8 cellular contexts compared by ENCODE assay signal in the genomic region with DNA sequence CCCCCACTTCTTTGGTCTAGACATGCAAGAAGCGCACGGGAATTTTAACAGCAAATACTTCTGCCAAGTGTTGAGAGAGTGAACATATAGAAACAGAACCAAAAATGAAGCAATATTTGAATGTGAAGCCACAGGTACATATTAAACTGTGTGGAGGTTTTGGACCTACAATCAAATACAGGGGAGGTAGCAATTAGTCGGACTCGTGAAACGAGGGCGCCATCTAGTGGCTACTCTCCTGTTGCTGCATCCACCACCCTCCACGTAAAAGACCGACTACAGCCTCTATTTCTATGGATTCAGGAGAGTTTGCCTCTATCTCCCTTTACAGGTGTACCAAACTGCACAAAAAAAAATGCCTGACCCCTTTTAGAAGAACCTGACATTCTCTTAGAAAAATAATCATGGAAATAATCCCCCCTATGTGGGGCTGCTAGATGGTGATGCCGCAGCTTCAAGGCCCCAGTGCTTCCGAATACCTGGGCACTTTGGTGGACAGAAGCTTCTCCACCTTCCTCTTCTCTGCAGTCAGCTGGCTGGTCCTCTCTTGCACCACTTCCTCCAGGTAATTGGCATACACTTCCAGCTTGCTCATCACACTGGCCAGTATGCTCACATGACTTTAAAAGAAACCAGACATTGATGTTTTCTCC. TPM values are rescaled to one million over a fixed set of nuclear protein-coding genes. Genes with fewer than 3 reads are reported as not detected.
DNase-seq lines count a peak whose midpoint lies in the region; ATAC-seq and TF ChIP-seq lines count a peak whose summit lies in the region.

No MANE protein-coding gene starts in this region.

- POLR2A ChIA-PET in naive thymus-derived CD8-positive, alpha-beta T cell (lab: Charles Lee), result interaction anchor here (0.5 kb wide), 1 partner anchor 111 kb away, joined by 4 read pairs; no protein-coding TSS in a partner anchor

- TF ChIP-seq POLR2A in esophagus muscularis mucosa (IDR thresholded peaks at IDR 0.05; ENCODE audit: low read depth), result no peak

- no peaks in the 10 kb centered on the region for H3K9me3 ChIP-seq in esophagus muscularis mucosa

- TF ChIP-seq CTCF in esophagus muscularis mucosa (IDR thresholded peaks at IDR 0.05), result peak; percentile 76 to 90 (median 84)

- TF ChIP-seq EP300 in esophagus muscularis mucosa (IDR thresholded peaks at IDR 0.05), result no peak

- peaks cover 0 to 6% (median 0%) of the 10 kb centered on the region in 4 donors for H3K4me1 ChIP-seq in esophagus muscularis mucosa

- H3K9me3 Mint-ChIP-seq in naive thymus-derived CD8-positive, alpha-beta T cell, result no peaks in the 10 kb centered on the region
- H3K9me3 Mint-ChIP-seq in stimulated activated effector memory CD8-positive, alpha-beta T cell treated with anti-CD3 and anti-CD28 coated beads, Interleukin-12 subunit alpha, Interleukin-12 subunit beta, amount 100 ng/mL, for 72 hours, result no peaks in the 10 kb centered on the region

- no peak overlapping the region for H3K4me3 ChIP-seq in esophagus muscularis mucosa

- ATAC-seq in GM18907 (IDR thresholded peaks at IDR 0.05; ENCODE audit: unreplicated experiment) (peak; percentile 81), HG03432 (IDR thresholded peaks at IDR 0.05; ENCODE audit: unreplicated experiment) (peak; percentile 84)
- ATAC-seq in naive thymus-derived CD8-positive, alpha-beta T cell, result peak; percentile 66 to 80
- ATAC-seq in stimulated activated effector memory CD8-positive, alpha-beta T cell treated with anti-CD3 and anti-CD28 coated beads, Interleukin-12 subunit alpha, Interleukin-12 subunit beta, amount 100 ng/mL, for 72 hours, result peak; percentile 82

- no peaks in the 10 kb centered on the region for H3K36me3 Mint-ChIP-seq in naive thymus-derived CD8-positive, alpha-beta T cell
- no peaks in the 10 kb centered on the region for H3K36me3 Mint-ChIP-seq in stimulated activated effector memory CD8-positive, alpha-beta T cell treated with anti-CD3 and anti-CD28 coated beads, Interleukin-12 subunit alpha, Interleukin-12 subunit beta, amount 100 ng/mL, for 72 hours

- peaks cover 0 to 45% (median 0%) of the 10 kb centered on the region in 4 donors for H3K27me3 ChIP-seq in esophagus muscularis mucosa

- intact Hi-C loops in esophagus muscularis mucosa (cut with DNase I), result no loop called here

- H3K27ac ChIP-seq in esophagus muscularis mucosa (replicated peaks in 1 of 4), result no peak overlapping the region

- H3K36me3 ChIP-seq in esophagus muscularis mucosa, result no peaks in the 10 kb centered on the region

- WGBS in esophagus muscularis mucosa, result 30% methylated on average over 10 of the region's 10 CpGs

- DNase-seq in AG20443 (ENCODE audit: low spot score) (peak; percentile 83), NOMO-1 treated with DMSO at 0.1 percent for 48 hours (lab: John Stamatoyannopoulos, UW; ENCODE audit: unreplicated experiment) (peak; percentile 40), activated T-cell treated with anti-CD3 and anti-CD28 coated beads for 1 hour (ENCODE audit: low read depth) (peak; percentile 74), esophagus muscularis mucosa (ENCODE audit: extremely low spot score) (no peak)
- peak; percentile 42 to 82 (median 66) for DNase-seq in naive thymus-derived CD8-positive, alpha-beta T cell
- DNase-seq in stimulated activated effector memory CD8-positive, alpha-beta T cell treated with anti-CD3 and anti-CD28 coated beads, Interleukin-12 subunit alpha, Interleukin-12 subunit beta, amount 100 ng/mL, for 72 hours (ENCODE audit: low spot score in 2 of 2), result peak; percentile 68 to 80

- peaks cover 14 to 45% (median 42%) of the 10 kb centered on the region in 5 donors for H3K27me3 Mint-ChIP-seq in naive thymus-derived CD8-positive, alpha-beta T cell

- peaks cover 0 to 2% (median 0%) of the 10 kb centered on the region in 4 donors for H3K4me1 Mint-ChIP-seq in naive thymus-derived CD8-positive, alpha-beta T cell
- no peaks in the 10 kb centered on the region for H3K4me1 Mint-ChIP-seq in stimulated activated effector memory CD8-positive, alpha-beta T cell treated with anti-CD3 and anti-CD28 coated beads, Interleukin-12 subunit alpha, Interleukin-12 subunit beta, amount 100 ng/mL, for 72 hours

- H3K4me3 Mint-ChIP-seq in naive thymus-derived CD8-positive, alpha-beta T cell, result no peak overlapping the region
- no peak overlapping the region for H3K4me3 Mint-ChIP-seq in stimulated activated effector memory CD8-positive, alpha-beta T cell treated with anti-CD3 and anti-CD28 coated beads, Interleukin-12 subunit alpha, Interleukin-12 subunit beta, amount 100 ng/mL, for 72 hours

- H3K27ac Mint-ChIP-seq in naive thymus-derived CD8-positive, alpha-beta T cell, result no peak overlapping the region
- no peak overlapping the region for H3K27ac Mint-ChIP-seq in stimulated activated effector memory CD8-positive, alpha-beta T cell treated with anti-CD3 and anti-CD28 coated beads, Interleukin-12 subunit alpha, Interleukin-12 subunit beta, amount 100 ng/mL, for 72 hours

RNA-seq across cellular contexts. Expression of a gene that starts 31.7 kb away (rescaled TPM):
- total RNA-seq in esophagus muscularis mucosa, result under 1 TPM in 1 of 4 donors, not detected in 3; 0.06 TPM
- total RNA-seq in naive thymus-derived CD8-positive, alpha-beta T cell, result not detected
- not detected for polyA plus RNA-seq in naive thymus-derived CD8-positive, alpha-beta T cell

RNA-seq across cellular contexts. Expression of a gene that starts 59.0 kb away (rescaled TPM):
- total RNA-seq in esophagus muscularis mucosa, result 10 to 100 TPM in 3 of 4 donors, 1 to 10 TPM in 1; 6.2 to 11.2 (median 10.8) TPM
- total RNA-seq in naive thymus-derived CD8-positive, alpha-beta T cell, result 10 to 100 TPM; 31.7 to 35.8 TPM
- polyA plus RNA-seq in naive thymus-derived CD8-positive, alpha-beta T cell, result 10 to 100 TPM; 52.1 to 69.5 (median 54.3) TPM
